ENCODE assay signal across 1 cellular context in genomic region chr16:1097156-1097555, GRCh38.
TF ChIP-seq lines count a peak whose summit lies in the region.

No MANE protein-coding gene starts in this region.

TF ChIP-seq in HCT116, 20 proteins besides CTCF, POLR2A, EP300 and RAD21:
- TF ChIP-seq YY1 (IDR thresholded peaks at IDR 0.05; ENCODE audit: extremely low read depth, insufficient replicate concordance, low read depth, low read length) (no peak), SRF (IDR thresholded peaks at IDR 0.05; ENCODE audit: low read depth) (no peak), ZBTB33 (IDR thresholded peaks at IDR 0.05; ENCODE audit: extremely low read depth, insufficient replicate concordance, low read length) (no peak), FOSL1 (IDR thresholded peaks at IDR 0.05; ENCODE audit: low read depth) (no peak), ELF1 (IDR thresholded peaks at IDR 0.05; ENCODE audit: borderline replicate concordance, low read depth) (no peak), EGR1 (IDR thresholded peaks at IDR 0.05; ENCODE audit: low read depth) (no peak), ZFX (IDR thresholded peaks at IDR 0.05) (no peak), TCF7L2 (IDR thresholded peaks at IDR 0.05; ENCODE audit: borderline replicate concordance, extremely low read depth, insufficient read depth, insufficient read length) (no peak), EZH2 (IDR thresholded peaks at IDR 0.05) (no peak), JUND (IDR thresholded peaks at IDR 0.05) (no peak), SIN3A (IDR thresholded peaks at IDR 0.05; ENCODE audit: low read depth) (no peak), POLR2AphosphoS5 (IDR thresholded peaks at IDR 0.05; ENCODE audit: low read depth, low read length) (no peak)
- TF ChIP-seq, protein P1, sequence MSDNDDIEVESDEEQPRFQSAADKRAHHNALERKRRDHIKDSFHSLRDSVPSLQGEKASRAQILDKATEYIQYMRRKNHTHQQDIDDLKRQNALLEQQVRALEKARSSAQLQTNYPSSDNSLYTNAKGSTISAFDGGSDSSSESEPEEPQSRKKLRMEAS (IDR thresholded peaks at IDR 0.05) = no peak
